Comparison of ENCODE assay signal across 15 cellular contexts in the genomic region with DNA sequence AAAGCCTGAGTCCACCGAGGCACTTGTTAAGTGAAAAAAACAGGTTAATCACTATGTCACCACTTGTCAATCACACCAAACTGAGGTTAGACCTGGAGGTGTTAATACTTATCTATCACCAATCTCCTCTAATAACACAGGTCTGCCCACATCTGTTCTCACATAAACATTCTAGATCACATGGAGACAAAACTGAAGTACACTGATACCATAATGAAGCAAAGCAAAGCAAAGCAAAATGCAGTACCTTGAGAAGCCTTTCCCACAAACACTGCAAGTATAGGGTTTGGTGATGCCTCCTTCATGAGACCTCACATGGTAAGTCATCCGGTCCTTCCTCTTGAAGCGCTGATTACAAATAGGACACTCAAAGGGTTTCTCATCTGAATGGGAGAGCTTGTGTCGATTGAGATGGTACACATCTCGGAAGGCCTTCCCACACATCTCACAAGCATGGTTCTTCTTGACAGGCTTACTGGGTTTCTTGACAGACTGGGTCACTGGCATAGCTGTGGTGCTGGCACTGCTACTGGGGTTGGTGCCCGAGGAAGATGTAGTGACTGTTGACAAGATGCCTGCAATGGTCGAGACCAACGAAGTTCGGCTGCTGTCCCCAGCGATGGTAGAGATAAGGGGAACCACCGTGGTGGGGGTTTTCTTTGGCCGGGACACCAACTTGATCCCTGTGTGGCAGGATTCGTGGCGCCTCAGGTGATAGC.
A peak's percentile ranks its signal among the peaks of the same experiment; 100 is the strongest.
DNase-seq lines count a peak whose midpoint lies in the region; ATAC-seq lines count a peak whose summit lies in the region.
"Had no signal": no experiment of that assay in that cellular context is flagged by ENCODE, and none has a peak within 500 bp of the region (broad histone marks: within the 10 kb centered on the region; RNA-seq: fewer than 3 reads in every experiment).

No MANE protein-coding gene starts in this region.

- CTCF ChIA-PET in activated naive CD4-positive, alpha-beta T cell treated with anti-CD3 and anti-CD28 coated beads, Interleukin-2, amount 10 ng/mL, durations not matched to agents 7 days and 5 days (lab: Charles Lee) = interaction anchor here (0.9 to 2.2 kb wide), 2 partner anchors 17 to 123 kb away, joined by 4 to 5 read pairs; no protein-coding TSS in a partner anchor

- peak overlapping the region; percentile 43 for H3K27ac Mint-ChIP-seq in activated naive CD4-positive, alpha-beta T cell treated with anti-CD3 and anti-CD28 coated beads, Interleukin-2, amount 50 U/mL, for 24 hours
- H3K27ac Mint-ChIP-seq in activated naive CD8-positive, alpha-beta T cell treated with anti-CD3 and anti-CD28 coated beads, Interleukin-2, amount 50 U/mL, for 24 hours = peak overlapping the region; percentile 1
- no peak overlapping the region for H3K27ac Mint-ChIP-seq in activated naive CD4-positive, alpha-beta T cell treated with anti-CD3 and anti-CD28 coated beads, Interleukin-2, amount 10 ng/mL, durations not matched to agents 7 days and 5 days

- H3K36me3 Mint-ChIP-seq in activated naive CD4-positive, alpha-beta T cell treated with anti-CD3 and anti-CD28 coated beads, Interleukin-2, amount 50 U/mL, for 24 hours = peaks cover 17% of the 10 kb centered on the region
- peaks cover 21% of the 10 kb centered on the region for H3K36me3 Mint-ChIP-seq in activated naive CD8-positive, alpha-beta T cell treated with anti-CD3 and anti-CD28 coated beads, Interleukin-2, amount 50 U/mL, for 24 hours (ENCODE audit: low read depth)
- H3K36me3 Mint-ChIP-seq in activated naive CD4-positive, alpha-beta T cell treated with anti-CD3 and anti-CD28 coated beads, Interleukin-2, amount 10 ng/mL, durations not matched to agents 7 days and 5 days = peaks cover 60% of the 10 kb centered on the region

- no peak for DNase-seq in activated naive CD4-positive, alpha-beta T cell (lab: John Stamatoyannopoulos, UW)
- no peak for DNase-seq in activated naive CD8-positive, alpha-beta T cell treated with anti-CD3 and anti-CD28 coated beads, Interleukin-2, amount 50 U/mL, for 24 hours
- DNase-seq in medulla oblongata (ENCODE audit: extremely low spot score) = peak; percentile 24
- DNase-seq in superior temporal gyrus (ENCODE audit: extremely low spot score) = peak; percentile 36
- no peak for DNase-seq in HPDE6-E6E7 (ENCODE audit: extremely low spot score)
- no peak for DNase-seq in activated naive CD4-positive, alpha-beta T cell treated with anti-CD3 and anti-CD28 coated beads, Interleukin-2, amount 10 ng/mL, durations not matched to agents 7 days and 5 days
- DNase-seq in COR-L47 (lab: John Stamatoyannopoulos, UW) = no peak
- DNase-seq: activated CD4-positive, CD25-positive, alpha-beta regulatory T cell treated with anti-CD3 and anti-CD28 coated beads, Interleukin-2, amount 50 U/mL, for 72 hours; activated T-cell treated with anti-CD3 and anti-CD28 coated beads, Interleukin-2, amount 50 U/mL, for 1 hour; adrenal gland; KG1; NCI-H1105 treated with DMSO at 0.1 percent for 48 hours; NCI-H2171 had no signal

- peak overlapping the region; percentile 45 for H3K4me3 Mint-ChIP-seq in activated naive CD4-positive, alpha-beta T cell treated with anti-CD3 and anti-CD28 coated beads, Interleukin-2, amount 50 U/mL, for 24 hours
- no peak overlapping the region for H3K4me3 Mint-ChIP-seq in activated naive CD8-positive, alpha-beta T cell treated with anti-CD3 and anti-CD28 coated beads, Interleukin-2, amount 50 U/mL, for 24 hours
- no peak overlapping the region for H3K4me3 Mint-ChIP-seq in activated naive CD4-positive, alpha-beta T cell treated with anti-CD3 and anti-CD28 coated beads, Interleukin-2, amount 10 ng/mL, durations not matched to agents 7 days and 5 days

- ATAC-seq in activated naive CD8-positive, alpha-beta T cell treated with anti-CD3 and anti-CD28 coated beads, Interleukin-2, amount 50 U/mL, for 24 hours = no peak
- ATAC-seq: HCT116 had no signal

- H3K9me3 Mint-ChIP-seq in activated naive CD4-positive, alpha-beta T cell treated with anti-CD3 and anti-CD28 coated beads, Interleukin-2, amount 50 U/mL, for 24 hours = no peaks in the 10 kb centered on the region
- no peaks in the 10 kb centered on the region for H3K9me3 Mint-ChIP-seq in activated naive CD8-positive, alpha-beta T cell treated with anti-CD3 and anti-CD28 coated beads, Interleukin-2, amount 50 U/mL, for 24 hours
- no peaks in the 10 kb centered on the region for H3K9me3 Mint-ChIP-seq in activated naive CD4-positive, alpha-beta T cell treated with anti-CD3 and anti-CD28 coated beads, Interleukin-2, amount 10 ng/mL, durations not matched to agents 7 days and 5 days

- H3K4me1 Mint-ChIP-seq in activated naive CD4-positive, alpha-beta T cell treated with anti-CD3 and anti-CD28 coated beads, Interleukin-2, amount 50 U/mL, for 24 hours = peaks cover 73% of the 10 kb centered on the region
- peaks cover 53% of the 10 kb centered on the region for H3K4me1 Mint-ChIP-seq in activated naive CD8-positive, alpha-beta T cell treated with anti-CD3 and anti-CD28 coated beads, Interleukin-2, amount 50 U/mL, for 24 hours
- H3K4me1 Mint-ChIP-seq in activated naive CD4-positive, alpha-beta T cell treated with anti-CD3 and anti-CD28 coated beads, Interleukin-2, amount 10 ng/mL, durations not matched to agents 7 days and 5 days = peaks cover 49% of the 10 kb centered on the region

- H3K27me3 Mint-ChIP-seq in activated naive CD4-positive, alpha-beta T cell treated with anti-CD3 and anti-CD28 coated beads, Interleukin-2, amount 50 U/mL, for 24 hours = no peaks in the 10 kb centered on the region
- H3K27me3 Mint-ChIP-seq in activated naive CD8-positive, alpha-beta T cell treated with anti-CD3 and anti-CD28 coated beads, Interleukin-2, amount 50 U/mL, for 24 hours = no peaks in the 10 kb centered on the region
- no peaks in the 10 kb centered on the region for H3K27me3 Mint-ChIP-seq in activated naive CD4-positive, alpha-beta T cell treated with anti-CD3 and anti-CD28 coated beads, Interleukin-2, amount 10 ng/mL, durations not matched to agents 7 days and 5 days

Comparison
In these comparisons a context has a peak if more than half of its experiments do, and no peak if none do; other contexts are left out.
1. DNase-seq: peak in medulla oblongata (single experiment) and superior temporal gyrus (single experiment); none in activated naive CD4-positive, alpha-beta T cell (0 of 4), activated naive CD8-positive, alpha-beta T cell treated with anti-CD3 and anti-CD28 coated beads, Interleukin-2, amount 50 U/mL, for 24 hours (single experiment), HPDE6-E6E7 (single experiment), activated naive CD4-positive, alpha-beta T cell treated with anti-CD3 and anti-CD28 coated beads, Interleukin-2, amount 10 ng/mL, durations not matched to agents 7 days and 5 days (single experiment) and COR-L47 (single experiment).